9 cellular contexts compared by ENCODE assay signal in the genomic region with DNA sequence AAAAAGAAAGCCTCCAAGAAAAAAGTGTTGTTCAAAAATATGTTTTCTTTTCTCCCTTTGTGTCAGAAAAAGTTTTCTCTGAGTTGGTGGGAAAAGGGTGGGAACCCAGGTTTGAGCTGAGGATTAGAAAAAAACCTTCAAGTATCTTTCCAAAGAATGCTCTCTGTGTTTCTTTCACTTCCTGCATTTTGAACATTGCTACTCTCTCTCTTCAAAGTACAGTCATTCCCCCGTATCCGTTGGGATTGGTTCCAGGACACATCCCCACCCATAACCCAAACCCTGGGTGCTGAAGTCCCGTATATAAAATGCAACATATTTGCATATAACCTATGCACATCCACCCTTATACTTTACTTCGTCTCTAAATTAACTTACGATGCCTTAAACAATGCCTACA.
DNase-seq lines count a peak whose midpoint lies in the region; ATAC-seq and TF ChIP-seq lines count a peak whose summit lies in the region.
"Had no signal": no experiment of that assay in that cellular context is flagged by ENCODE, and none has a peak within 500 bp of the region (broad histone marks: within the 10 kb centered on the region; RNA-seq: fewer than 3 reads in every experiment).

No MANE protein-coding gene starts in this region.

- H3K9me3 ChIP-seq in left ventricle myocardium inferior (replicated peaks) (no peaks in the 10 kb centered on the region), ectodermal cell (ENCODE audit: control insufficient read depth, low read length) (no peaks in the 10 kb centered on the region), uterus (no peaks in the 10 kb centered on the region)
- H3K9me3 ChIP-seq: A549 had no signal

- peaks cover 0 to 28% (median 22%) of the 10 kb centered on the region in 3 donors for H3K27me3 Mint-ChIP-seq in naive B cell

- 86 to 90% methylated on average over 5 of the region's 5 CpGs for WGBS in ectodermal cell, 2 experiments

- no peaks in the 10 kb centered on the region for H3K9me3 Mint-ChIP-seq in naive B cell

- intact Hi-C loops in left ventricle myocardium inferior (cut with micrococcal nuclease) (no loop called here), cardiac septum (cut with DNase I) (loop anchor here (5.0 kb wide), 2 partner anchors 58 to 278 kb away; no protein-coding TSS in a partner anchor), uterus (cut with DNase I; ENCODE audit: low total_unique reads) (no loop called here)

- peaks cover 50% of the 10 kb centered on the region for H3K4me1 ChIP-seq in left ventricle myocardium inferior
- peaks cover 47% of the 10 kb centered on the region for H3K4me1 ChIP-seq in ectodermal cell (ENCODE audit: control insufficient read depth, insufficient read depth, low read length)
- no peaks in the 10 kb centered on the region for H3K4me1 ChIP-seq in uterus

- DNase-seq in left ventricle myocardium inferior, result no peak
- DNase-seq in cardiac septum (ENCODE audit: low spot score), result no peak
- no peak for DNase-seq in naive B cell
- no peak for DNase-seq in uterus
- no peak for DNase-seq in NCI-H524 (lab: John Stamatoyannopoulos, UW)

- no peak for ATAC-seq in naive B cell (ENCODE audit: low read depth in 2 of 2)
- ATAC-seq in HG03097 (IDR thresholded peaks at IDR 0.05; ENCODE audit: low FRiP score, unreplicated experiment), result no peak
- no peak for ATAC-seq in GM18517 (IDR thresholded peaks at IDR 0.05; ENCODE audit: unreplicated experiment)
- ATAC-seq: A549 had no signal

- no peak for TF ChIP-seq POLR2A in uterus (IDR thresholded peaks at IDR 0.05)

- H3K4me3 ChIP-seq in left ventricle myocardium inferior, result peak overlapping the region; percentile 76
- no peak overlapping the region for H3K4me3 ChIP-seq in ectodermal cell (ENCODE audit: insufficient read depth, low read depth, low read length)
- no peak overlapping the region for H3K4me3 ChIP-seq in uterus

- H3K27ac ChIP-seq in left ventricle myocardium inferior (replicated peaks) (peak overlapping the region; percentile 93), ectodermal cell (ENCODE audit: insufficient read depth, low read depth, low read length, poor library complexity, severe bottlenecking) (peak overlapping the region; percentile 99), uterus (peak overlapping the region; percentile 82 to 95)

- no peak for TF ChIP-seq CTCF in left ventricle myocardium inferior (IDR thresholded peaks at IDR 0.05; ENCODE audit: borderline replicate concordance)
- TF ChIP-seq CTCF in uterus (IDR thresholded peaks at IDR 0.05), result no peak

- no peak overlapping the region for H3K27ac Mint-ChIP-seq in naive B cell

- no peaks in the 10 kb centered on the region for H3K36me3 Mint-ChIP-seq in naive B cell

- peak overlapping the region in 5 of 8 donors; percentile 10 to 67 (median 26) for H3K4me3 Mint-ChIP-seq in naive B cell

- H3K27me3 ChIP-seq in left ventricle myocardium inferior (ENCODE audit: low read depth) (no peaks in the 10 kb centered on the region), ectodermal cell (ENCODE audit: control insufficient read depth, insufficient read depth, low read length, poor library complexity, severe bottlenecking) (peaks cover 24% of the 10 kb centered on the region), uterus (no peaks in the 10 kb centered on the region)

- H3K4me1 Mint-ChIP-seq in naive B cell, result peaks cover 17 to 32% (median 27%) of the 10 kb centered on the region in 3 donors

- H3K36me3 ChIP-seq in left ventricle myocardium inferior, result no peaks in the 10 kb centered on the region
- no peaks in the 10 kb centered on the region for H3K36me3 ChIP-seq in ectodermal cell (ENCODE audit: control insufficient read depth, insufficient read depth, low read length)
- no peaks in the 10 kb centered on the region for H3K36me3 ChIP-seq in uterus
